8 cellular contexts compared by ENCODE assay signal in genomic region chr10:77004917-77005564, GRCh38.
DNase-seq lines count a peak whose midpoint lies in the region; ATAC-seq and TF ChIP-seq lines count a peak whose summit lies in the region.

No MANE protein-coding gene starts in this region.

- H4K20me1 ChIP-seq in PC-9 (ENCODE audit: insufficient read depth): no peaks in the 10 kb centered on the region

- no peak for TF ChIP-seq EP300 in esophagus muscularis mucosa (IDR thresholded peaks at IDR 0.05)

- H3K27ac Mint-ChIP-seq in nephron: peak overlapping the region in 2 of 3 experiments; percentile 48 to 52

- H3K4me1 Mint-ChIP-seq in nephron: peaks cover 29% of the 10 kb centered on the region

- CTCF ChIA-PET in PC-9 (lab: Charles Lee): no interaction called here

- POLR2A ChIA-PET in PC-9 (lab: Charles Lee; ENCODE audit: unreplicated experiment): no interaction called here

- H3K79me2 ChIP-seq in PC-9 (ENCODE audit: low read depth): no peaks in the 10 kb centered on the region

- no peaks in the 10 kb centered on the region for H3K27me3 Mint-ChIP-seq in nephron (ENCODE audit: low read depth)

- H3K27ac ChIP-seq in PC-9: no peak overlapping the region
- H3K27ac ChIP-seq in esophagus muscularis mucosa (replicated peaks in 1 of 4): peak overlapping the region in 2 of 4 donors; percentile 14 to 24

- H3F3A ChIP-seq in PC-9 (ENCODE audit: insufficient read depth, low read depth): no peaks in the 10 kb centered on the region

- no TSS peak for BruUV-seq in PC-9 (replicated peaks; lab: Mats Ljungman, UMichigan)

- TF ChIP-seq CTCF in PC-9 (conservative IDR thresholded peaks at IDR 0.05): peak; percentile 87
- TF ChIP-seq CTCF in esophagus muscularis mucosa (IDR thresholded peaks at IDR 0.05): peak; percentile 72 to 86 (median 76)
- peak; percentile 84 to 89 (median 85) for TF ChIP-seq CTCF in nephron (IDR thresholded peaks at IDR 0.05; ENCODE audit: unreplicated experiment in 3 of 3)

- TF ChIP-seq POLR2A in esophagus muscularis mucosa (IDR thresholded peaks at IDR 0.05; ENCODE audit: low read depth): no peak

- H3K4me1 ChIP-seq in PC-9 (replicated peaks; ENCODE audit: insufficient read depth): no peaks in the 10 kb centered on the region
- H3K4me1 ChIP-seq in esophagus muscularis mucosa: peaks cover 0 to 17% (median 9%) of the 10 kb centered on the region in 4 donors

- H3K36me3 ChIP-seq in PC-9 (ENCODE audit: low read depth) (no peaks in the 10 kb centered on the region), esophagus muscularis mucosa (peaks cover 0 to 9% (median 0%) of the 10 kb centered on the region in 4 donors)

- DNase-seq in EH (ENCODE audit: low read depth) (peak; percentile 68), PC-9 (peak; percentile 4 to 42), esophagus muscularis mucosa (ENCODE audit: extremely low spot score) (no peak), activated T-cell treated with anti-CD3 and anti-CD28 coated beads for 4 hours (no peak)

- H2AFZ ChIP-seq in PC-9: no peak overlapping the region

- intact Hi-C loops in PC-9 (cut with micrococcal nuclease; ENCODE audit: unreplicated experiment) (no loop called here), esophagus muscularis mucosa (cut with DNase I) (loop anchor here (10.0 kb wide), 1 partner anchor 970 kb away; no protein-coding TSS in a partner anchor)

- H3K4me3 Mint-ChIP-seq in nephron: no peak overlapping the region

- ATAC-seq in HG03432 (IDR thresholded peaks at IDR 0.05; ENCODE audit: unreplicated experiment): peak; percentile 33
- no peak for ATAC-seq in GM21423 (IDR thresholded peaks at IDR 0.05; ENCODE audit: unreplicated experiment)
- no peak for ATAC-seq in GM21786 (IDR thresholded peaks at IDR 0.05; ENCODE audit: unreplicated experiment)

- H3K27me3 ChIP-seq in PC-9 (ENCODE audit: insufficient read depth, low read depth): peaks cover 6% of the 10 kb centered on the region
- H3K27me3 ChIP-seq in esophagus muscularis mucosa: no peaks in the 10 kb centered on the region

- H3K9me3 Mint-ChIP-seq in nephron: no peaks in the 10 kb centered on the region

- no peak overlapping the region for H3K4me3 ChIP-seq in PC-9
- no peak overlapping the region for H3K4me3 ChIP-seq in esophagus muscularis mucosa

- H3K9me3 ChIP-seq in PC-9 (ENCODE audit: insufficient read depth, low read depth): no peaks in the 10 kb centered on the region
- H3K9me3 ChIP-seq in esophagus muscularis mucosa: no peaks in the 10 kb centered on the region

- no peaks in the 10 kb centered on the region for H3K36me3 Mint-ChIP-seq in nephron (ENCODE audit: low read depth)

- no peak overlapping the region for H3K4me2 ChIP-seq in PC-9

- 68% methylated on average over 3 of the region's 3 CpGs for WGBS in esophagus muscularis mucosa

- H3K9me2 ChIP-seq in PC-9 (ENCODE audit: insufficient read depth): no peaks in the 10 kb centered on the region

Comparison
In these comparisons a context has a peak if more than half of its experiments do, and no peak if none do; other contexts are left out.
1. DNase-seq: peak in EH (single experiment) and PC-9 (2 of 2); none in esophagus muscularis mucosa (single experiment) and activated T-cell treated with anti-CD3 and anti-CD28 coated beads for 4 hours (single experiment).
2. Peak in every context shown above with its lines, with median percentiles within 50 percentile points of each other: CTCF ChIP-seq.